In genomic region chr22:38758276-38758945, GRCh38 we compare ENCODE assay signal across 10 cellular contexts. TPM values are rescaled to one million over a fixed set of nuclear protein-coding genes. Genes with fewer than 3 reads are reported as not detected.
DNase-seq lines count a peak whose midpoint lies in the region; ATAC-seq and TF ChIP-seq lines count a peak whose summit lies in the region.
"Had no signal": no experiment of that assay in that cellular context is flagged by ENCODE, and none has a peak within 500 bp of the region (broad histone marks: within the 10 kb centered on the region; RNA-seq: fewer than 3 reads in every experiment).

No MANE protein-coding gene starts in this region.

- H3K27me3 Mint-ChIP-seq in naive thymus-derived CD8-positive, alpha-beta T cell, result no peaks in the 10 kb centered on the region

- H3K4me1 Mint-ChIP-seq in naive thymus-derived CD8-positive, alpha-beta T cell, result peaks cover 31 to 53% (median 44%) of the 10 kb centered on the region in 4 donors

- in situ Hi-C loops in gastrocnemius medialis (cut with MboI; ENCODE audit: low sequenced_read_pairs in 4 of 4), result no loop called here

- POLR2A ChIA-PET in naive thymus-derived CD8-positive, alpha-beta T cell (lab: Charles Lee), result interaction anchor here (0.6 to 36.4 kb wide), 11 partner anchors 9 to 1269 kb away, joined by 3 to 1495 read pairs (median 5); partner anchors contain the start of genes GTPBP1, KDELR3, NPTXR and SUN2

- peak overlapping the region; percentile 87 to 99 (median 96) for H3K27ac Mint-ChIP-seq in naive thymus-derived CD8-positive, alpha-beta T cell

- no peaks in the 10 kb centered on the region for H3K27me3 ChIP-seq in gastrocnemius medialis
- H3K27me3 ChIP-seq: thyroid gland had no signal

- intact Hi-C loops in gastrocnemius medialis (cut with DNase I; ENCODE audit: low total_unique reads), result loop anchor here (10.0 kb wide), 2 partner anchors 476 to 766 kb away; partner anchors contain the start of gene ATF4

- no peaks in the 10 kb centered on the region for H3K36me3 ChIP-seq in gastrocnemius medialis
- H3K36me3 ChIP-seq: thyroid gland had no signal

- H3K9me3 ChIP-seq in gastrocnemius medialis, result no peaks in the 10 kb centered on the region
- H3K9me3 ChIP-seq: thyroid gland had no signal

- H3K4me1 ChIP-seq in gastrocnemius medialis, result peaks cover 10 to 20% of the 10 kb centered on the region in 2 donors

- no peak for TF ChIP-seq CTCF in gastrocnemius medialis (IDR thresholded peaks at IDR 0.05 in 4 of 5, conservative IDR thresholded peaks at IDR 0.05 in 1 of 5)

- no peaks in the 10 kb centered on the region for H3K9me3 Mint-ChIP-seq in naive thymus-derived CD8-positive, alpha-beta T cell

- H3K4me3 Mint-ChIP-seq in naive thymus-derived CD8-positive, alpha-beta T cell, result peak overlapping the region; percentile 68 to 97 (median 85)

- H3K27ac ChIP-seq in gastrocnemius medialis, result no peak overlapping the region
- H3K27ac ChIP-seq: thyroid gland had no signal

- peak; percentile 49 to 58 for ATAC-seq in naive thymus-derived CD8-positive, alpha-beta T cell
- ATAC-seq in stimulated activated naive CD8-positive, alpha-beta T cell treated with anti-CD3 and anti-CD28 coated beads, Interleukin-15, Interleukin-2, amounts not matched to agents 100 U/mL and 50 U/mL, for 24 hours, result peak; percentile 11
- ATAC-seq in gastrocnemius medialis, result no peak
- ATAC-seq in GM19452 (IDR thresholded peaks at IDR 0.05; ENCODE audit: unreplicated experiment), result no peak

- H3K4me3 ChIP-seq in gastrocnemius medialis, result no peak overlapping the region
- H3K4me3 ChIP-seq: thyroid gland had no signal

- peaks cover 10 to 15% (median 14%) of the 10 kb centered on the region in 3 donors for H3K36me3 Mint-ChIP-seq in naive thymus-derived CD8-positive, alpha-beta T cell

- DNase-seq in NCI-H2107 (lab: John Stamatoyannopoulos, UW), result peak; percentile 20
- DNase-seq in NCI-H2107 treated with DMSO at 0.1 percent for 48 hours (lab: John Stamatoyannopoulos, UW; ENCODE audit: unreplicated experiment), result no peak
- peak; percentile 66 for DNase-seq in activated T-cell treated with anti-CD3 and anti-CD28 coated beads for 48 hours (ENCODE audit: low read depth)
- DNase-seq in naive thymus-derived CD8-positive, alpha-beta T cell, result peak; percentile 52 to 90 (median 80)
- DNase-seq in stimulated activated naive CD8-positive, alpha-beta T cell treated with anti-CD3 and anti-CD28 coated beads, Interleukin-15, Interleukin-2, amounts not matched to agents 100 U/mL and 50 U/mL, for 24 hours, result peak; percentile 79
- DNase-seq in gastrocnemius medialis, result no peak
- DNase-seq in KG1 (lab: John Stamatoyannopoulos, UW), result no peak
- DNase-seq: Right ventricle myocardium superior, thyroid gland had no signal

- no peak for TF ChIP-seq POLR2A in gastrocnemius medialis (IDR thresholded peaks at IDR 0.05)

RNA-seq across cellular contexts. Expression of gene SUN2, which starts 2.6 kb away (rescaled TPM):
- 1,000 to 10,000 TPM; 1,061 to 1,073 TPM for total RNA-seq in naive thymus-derived CD8-positive, alpha-beta T cell
- 100 to 1,000 TPM; 491 to 802 (median 518) TPM for polyA plus RNA-seq in naive thymus-derived CD8-positive, alpha-beta T cell
- 100 to 1,000 TPM; 177 to 423 (median 312) TPM for total RNA-seq in gastrocnemius medialis

RNA-seq across cellular contexts. Expression of gene DNAL4, which starts 35.5 kb away (rescaled TPM):
- 10 to 100 TPM in 1 of 2 experiments, 1 to 10 TPM in 1; 9.3 to 11.5 TPM for total RNA-seq in naive thymus-derived CD8-positive, alpha-beta T cell
- 10 to 100 TPM; 11.2 to 14.7 (median 13.1) TPM for polyA plus RNA-seq in naive thymus-derived CD8-positive, alpha-beta T cell
- 1 to 10 TPM; 5.7 to 7.2 (median 6.7) TPM for total RNA-seq in gastrocnemius medialis

RNA-seq across cellular contexts. Expression of gene GTPBP1, which starts 52.7 kb away (rescaled TPM):
- total RNA-seq in naive thymus-derived CD8-positive, alpha-beta T cell, result 10 to 100 TPM; 64.6 to 73.3 TPM
- 10 to 100 TPM; 17.2 to 29.3 (median 22.6) TPM for polyA plus RNA-seq in naive thymus-derived CD8-positive, alpha-beta T cell
- total RNA-seq in gastrocnemius medialis, result 100 to 1,000 TPM in 1 of 4 donors, 10 to 100 TPM in 3; 27.7 to 124 (median 36.0) TPM

RNA-seq across cellular contexts. Expression of gene JOSD1, which starts 57.7 kb away (rescaled TPM):
- 10 to 100 TPM; 50.5 to 52.6 TPM for total RNA-seq in naive thymus-derived CD8-positive, alpha-beta T cell
- 1 to 10 TPM; 6.7 to 8.2 (median 7.8) TPM for polyA plus RNA-seq in naive thymus-derived CD8-positive, alpha-beta T cell
- total RNA-seq in gastrocnemius medialis, result 10 to 100 TPM; 25.1 to 50.5 (median 42.4) TPM

Comparison
In these comparisons a context has a peak if more than half of its experiments do, and no peak if none do; other contexts are left out.
1. DNase-seq: peak in NCI-H2107 (single experiment), activated T-cell treated with anti-CD3 and anti-CD28 coated beads for 48 hours (single experiment), naive thymus-derived CD8-positive, alpha-beta T cell (10 of 10) and stimulated activated naive CD8-positive, alpha-beta T cell treated with anti-CD3 and anti-CD28 coated beads, Interleukin-15, Interleukin-2, amounts not matched to agents 100 U/mL and 50 U/mL, for 24 hours (single experiment); none in NCI-H2107 treated with DMSO at 0.1 percent for 48 hours (single experiment), gastrocnemius medialis (0 of 2) and KG1 (single experiment).
2. ATAC-seq: peak in naive thymus-derived CD8-positive, alpha-beta T cell (2 of 2) and stimulated activated naive CD8-positive, alpha-beta T cell treated with anti-CD3 and anti-CD28 coated beads, Interleukin-15, Interleukin-2, amounts not matched to agents 100 U/mL and 50 U/mL, for 24 hours (single experiment); none in gastrocnemius medialis (0 of 2) and GM19452 (single experiment).